ENCODE assay signal across 23 cellular contexts in genomic region chr20:12835999-12836398, GRCh38.
"Had no signal": no experiment of that assay in that cellular context is flagged by ENCODE, and none has a peak within 500 bp of the region (broad histone marks: within the 10 kb centered on the region; RNA-seq: fewer than 3 reads in every experiment).

No MANE protein-coding gene starts in this region.

- H3K36me3 ChIP-seq: tibial artery had no signal

- DNase-seq: activated CD4-positive, alpha-beta T cell treated with anti-CD3 and anti-CD28 coated beads, Interleukin-2, amount 10 ng/mL, durations not matched to agents 7 days and 5 days; activated CD4-positive, CD25-positive, alpha-beta regulatory T cell treated with anti-CD3 and anti-CD28 coated beads, Interleukin-2, amount 50 U/mL, for 72 hours; activated CD8-positive, alpha-beta memory T cell treated with anti-CD3 and anti-CD28 coated beads, Interleukin-2, amount 10 ng/mL, durations not matched to agents 7 days and 5 days; activated CD8-positive, alpha-beta T cell treated with anti-CD3 and anti-CD28 coated beads for 36 hours; activated effector memory CD4-positive, alpha-beta T cell treated with anti-CD3 and anti-CD28 coated beads, Interleukin-2, amount 50 U/mL, for 16 hours; activated naive CD4-positive, alpha-beta T cell treated with anti-CD3 and anti-CD28 coated beads, Interleukin-2, amount 10 ng/mL, durations not matched to agents 7 days and 5 days; activated T-cell treated with anti-CD3 and anti-CD28 coated beads for 4 hours; body of pancreas; foreskin melanocyte; left cardiac atrium; naive thymus-derived CD4-positive, alpha-beta T cell; occipital lobe; small intestine; stimulated activated CD4-positive, alpha-beta T cell treated with anti-CD3 and anti-CD28 coated beads, Interleukin-2, amount 100 ng/mL, for 24 hours; stimulated activated naive CD8-positive, alpha-beta T cell treated with anti-CD3 and anti-CD28 coated beads, Interleukin-15, amount 100 ng/mL, for 72 hours; tibial artery had no signal

- H3K4me3 Mint-ChIP-seq: activated CD4-positive, alpha-beta T cell treated with anti-CD3 and anti-CD28 coated beads, Interleukin-2, amount 10 ng/mL, durations not matched to agents 7 days and 5 days; activated CD8-positive, alpha-beta memory T cell treated with anti-CD3 and anti-CD28 coated beads, Interleukin-2, amount 10 ng/mL, durations not matched to agents 7 days and 5 days; activated CD8-positive, alpha-beta T cell treated with anti-CD3 and anti-CD28 coated beads for 36 hours; activated naive CD4-positive, alpha-beta T cell treated with anti-CD3 and anti-CD28 coated beads, Interleukin-2, amount 10 ng/mL, durations not matched to agents 7 days and 5 days; naive thymus-derived CD4-positive, alpha-beta T cell; neural crest cell; stimulated activated effector memory CD8-positive, alpha-beta T cell treated with anti-CD3 and anti-CD28 coated beads, Interleukin-12 subunit alpha, Interleukin-12 subunit beta, amount 100 ng/mL, for 72 hours; stimulated activated naive CD8-positive, alpha-beta T cell treated with anti-CD3 and anti-CD28 coated beads, Interleukin-15, amount 100 ng/mL, for 72 hours; T-helper 2 cell treated with Interferon-gamma antibody and Interleukin-4, amounts not matched to agents 5 μg/mL and 100 μg/mL, for 36 hours had no signal

- H3K4me1 Mint-ChIP-seq: activated CD4-positive, alpha-beta T cell treated with anti-CD3 and anti-CD28 coated beads, Interleukin-2, amount 10 ng/mL, durations not matched to agents 7 days and 5 days; activated CD8-positive, alpha-beta memory T cell treated with anti-CD3 and anti-CD28 coated beads, Interleukin-2, amount 10 ng/mL, durations not matched to agents 7 days and 5 days; activated naive CD4-positive, alpha-beta T cell treated with anti-CD3 and anti-CD28 coated beads, Interleukin-2, amount 10 ng/mL, durations not matched to agents 7 days and 5 days; naive thymus-derived CD4-positive, alpha-beta T cell; neural crest cell; stimulated activated effector memory CD8-positive, alpha-beta T cell treated with anti-CD3 and anti-CD28 coated beads, Interleukin-12 subunit alpha, Interleukin-12 subunit beta, amount 100 ng/mL, for 72 hours; stimulated activated naive CD8-positive, alpha-beta T cell treated with anti-CD3 and anti-CD28 coated beads, Interleukin-15, amount 100 ng/mL, for 72 hours had no signal

- H3K4me1 ChIP-seq: body of pancreas, tibial artery had no signal

- H3K9me3 Mint-ChIP-seq: activated CD4-positive, alpha-beta T cell treated with anti-CD3 and anti-CD28 coated beads, Interleukin-2, amount 10 ng/mL, durations not matched to agents 7 days and 5 days; activated CD8-positive, alpha-beta T cell treated with anti-CD3 and anti-CD28 coated beads for 36 hours; activated naive CD4-positive, alpha-beta T cell treated with anti-CD3 and anti-CD28 coated beads, Interleukin-2, amount 10 ng/mL, durations not matched to agents 7 days and 5 days; neural crest cell; T-helper 2 cell treated with Interferon-gamma antibody and Interleukin-4, amounts not matched to agents 5 μg/mL and 100 μg/mL, for 36 hours had no signal

- H3K36me3 Mint-ChIP-seq: activated CD8-positive, alpha-beta memory T cell treated with anti-CD3 and anti-CD28 coated beads, Interleukin-2, amount 10 ng/mL, durations not matched to agents 7 days and 5 days; activated naive CD4-positive, alpha-beta T cell treated with anti-CD3 and anti-CD28 coated beads, Interleukin-2, amount 10 ng/mL, durations not matched to agents 7 days and 5 days; naive thymus-derived CD4-positive, alpha-beta T cell; stimulated activated effector memory CD8-positive, alpha-beta T cell treated with anti-CD3 and anti-CD28 coated beads, Interleukin-12 subunit alpha, Interleukin-12 subunit beta, amount 100 ng/mL, for 72 hours had no signal

- ATAC-seq: activated CD8-positive, alpha-beta memory T cell treated with anti-CD3 and anti-CD28 coated beads, Interleukin-2, amount 10 ng/mL, durations not matched to agents 7 days and 5 days; activated CD8-positive, alpha-beta T cell treated with anti-CD3 and anti-CD28 coated beads for 36 hours; body of pancreas; left cardiac atrium; naive thymus-derived CD4-positive, alpha-beta T cell; sciatic nerve; stimulated activated effector memory CD8-positive, alpha-beta T cell treated with anti-CD3 and anti-CD28 coated beads, Interleukin-12 subunit alpha, Interleukin-12 subunit beta, amount 100 ng/mL, for 72 hours; stimulated activated naive CD8-positive, alpha-beta T cell treated with anti-CD3 and anti-CD28 coated beads, Interleukin-15, amount 100 ng/mL, for 72 hours had no signal

- H3K27ac ChIP-seq: body of pancreas, tibial artery, VCaP had no signal

- H3K27me3 ChIP-seq: body of pancreas, tibial artery had no signal

- H3K4me3 ChIP-seq: body of pancreas, tibial artery had no signal

- H3K27me3 Mint-ChIP-seq: activated CD4-positive, alpha-beta T cell treated with anti-CD3 and anti-CD28 coated beads, Interleukin-2, amount 10 ng/mL, durations not matched to agents 7 days and 5 days; activated CD8-positive, alpha-beta memory T cell treated with anti-CD3 and anti-CD28 coated beads, Interleukin-2, amount 10 ng/mL, durations not matched to agents 7 days and 5 days; activated CD8-positive, alpha-beta T cell treated with anti-CD3 and anti-CD28 coated beads for 36 hours; activated naive CD4-positive, alpha-beta T cell treated with anti-CD3 and anti-CD28 coated beads, Interleukin-2, amount 10 ng/mL, durations not matched to agents 7 days and 5 days; stimulated activated naive CD8-positive, alpha-beta T cell treated with anti-CD3 and anti-CD28 coated beads, Interleukin-15, amount 100 ng/mL, for 72 hours had no signal

- H3K27ac Mint-ChIP-seq: activated CD4-positive, alpha-beta T cell treated with anti-CD3 and anti-CD28 coated beads, Interleukin-2, amount 10 ng/mL, durations not matched to agents 7 days and 5 days; activated CD8-positive, alpha-beta memory T cell treated with anti-CD3 and anti-CD28 coated beads, Interleukin-2, amount 10 ng/mL, durations not matched to agents 7 days and 5 days; activated CD8-positive, alpha-beta T cell treated with anti-CD3 and anti-CD28 coated beads for 36 hours; activated naive CD4-positive, alpha-beta T cell treated with anti-CD3 and anti-CD28 coated beads, Interleukin-2, amount 10 ng/mL, durations not matched to agents 7 days and 5 days; stimulated activated effector memory CD8-positive, alpha-beta T cell treated with anti-CD3 and anti-CD28 coated beads, Interleukin-12 subunit alpha, Interleukin-12 subunit beta, amount 100 ng/mL, for 72 hours; stimulated activated naive CD8-positive, alpha-beta T cell treated with anti-CD3 and anti-CD28 coated beads, Interleukin-15, amount 100 ng/mL, for 72 hours; T-helper 2 cell treated with Interferon-gamma antibody and Interleukin-4, amounts not matched to agents 5 μg/mL and 100 μg/mL, for 36 hours had no signal

- H3K9me3 ChIP-seq: body of pancreas, tibial artery had no signal

- FAIRE-seq: endometrium, islet of Langerhans had no signal
